In the genomic region with DNA sequence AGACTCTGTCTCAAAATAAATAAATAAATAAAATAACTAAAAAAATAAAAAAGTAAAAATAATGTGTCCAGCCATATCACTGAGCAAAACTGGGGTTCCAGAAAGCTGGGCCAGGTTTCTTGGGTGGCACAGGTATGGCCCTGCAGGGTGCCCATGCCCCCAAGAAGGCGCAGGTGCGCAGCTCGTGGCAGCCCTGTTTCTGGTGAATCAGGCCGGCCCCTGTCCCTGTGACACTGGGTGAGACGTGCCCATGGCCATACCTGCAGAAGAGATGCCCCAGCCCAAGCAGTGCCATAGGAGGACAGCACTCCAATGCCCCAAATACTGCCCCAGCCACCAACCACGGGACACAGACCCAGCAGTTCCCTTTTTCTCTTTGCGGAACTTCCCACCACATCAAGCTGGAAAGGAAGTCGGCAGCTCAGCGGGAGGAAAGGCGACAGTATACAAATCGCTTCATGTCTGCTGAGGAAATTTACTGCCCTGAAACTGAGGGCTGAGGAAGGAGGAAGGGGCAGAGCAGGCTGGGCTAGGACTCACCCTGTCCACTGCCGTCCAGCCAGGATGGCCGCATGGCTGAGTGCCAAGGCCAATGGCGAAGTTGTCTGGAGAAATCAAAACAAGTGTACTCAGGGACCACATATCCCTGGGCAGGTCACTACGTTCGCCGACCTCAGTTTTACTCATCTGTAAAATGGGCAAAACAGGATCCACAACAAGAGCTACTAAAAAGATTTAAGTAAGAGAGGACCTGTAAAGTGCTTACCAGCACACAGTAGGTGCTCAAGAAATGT, we compare ENCODE assay signal across 12 cellular contexts. TPM values are rescaled to one million over a fixed set of nuclear protein-coding genes. Genes with fewer than 3 reads are reported as not detected.
DNase-seq lines count a peak whose midpoint lies in the region; ATAC-seq, FAIRE-seq and TF ChIP-seq lines count a peak whose summit lies in the region.
"Had no signal": no experiment of that assay in that cellular context is flagged by ENCODE, and none has a peak within 500 bp of the region (broad histone marks: within the 10 kb centered on the region; RNA-seq: fewer than 3 reads in every experiment).

No MANE protein-coding gene starts in this region.

- H3K4me2 ChIP-seq in K562 (ENCODE audit: insufficient read depth, low read length) = no peak overlapping the region

- CTCF ChIA-PET in K562 (lab: Yijun Ruan, JAX; ENCODE audit: low intra/inter-chr PET ratio) = no interaction called here

- TF ChIP-seq EP300 in K562 (IDR thresholded peaks at IDR 0.05; ENCODE audit: low read length) = no peak

- no peak overlapping the region for H3K4me3 ChIP-seq in K562
- H3K4me3 ChIP-seq: body of pancreas had no signal

- H3K4me1 Mint-ChIP-seq in stimulated activated naive CD8-positive, alpha-beta T cell treated with anti-CD3 and anti-CD28 coated beads, Interleukin-15, Interleukin-2, amounts not matched to agents 100 ng/mL and 50 ng/mL, for 24 hours (ENCODE audit: low read depth) = peaks cover 98% of the 10 kb centered on the region

- H3K27me3 Mint-ChIP-seq in stimulated activated naive CD8-positive, alpha-beta T cell treated with anti-CD3 and anti-CD28 coated beads, Interleukin-15, Interleukin-2, amounts not matched to agents 100 ng/mL and 50 ng/mL, for 24 hours = no peaks in the 10 kb centered on the region

- H2AFZ ChIP-seq in K562 (ENCODE audit: low read depth, low read length) = no peak overlapping the region

- TF ChIP-seq RAD21 in K562 (CRISPR knock-in tag; conservative IDR thresholded peaks at IDR 0.05 in 1 of 2, IDR thresholded peaks at IDR 0.05 in 1 of 2) = no peak

- no peak for FAIRE-seq in K562 (lab: Jason Lieb, UNC)

- WGBS in K562 (ENCODE audit: insufficient coverage, low coverage, missing lambda C conversion rate) = 50% methylated on average over 15 of the region's 17 CpGs

- H3K27me3 ChIP-seq in K562 (ENCODE audit: control insufficient read depth in 2 of 2, insufficient read depth in 2 of 2, low read length in 2 of 2) = peaks cover 5 to 7% of the 10 kb centered on the region in 2 experiments; a peak in 3 of 5 replicates
- H3K27me3 ChIP-seq: body of pancreas had no signal

- BruUV-seq in K562 (replicated peaks; lab: Mats Ljungman, UMichigan) = no TSS peak

- TF ChIP-seq CTCF in K562 (IDR thresholded peaks at IDR 0.05 in 2 of 3, conservative IDR thresholded peaks at IDR 0.05 in 1 of 3; ENCODE audit: insufficient read depth in 2 of 3, low read depth in 1 of 3, low read length in 3 of 3) (no peak), omental fat pad (IDR thresholded peaks at IDR 0.05) (no peak)

- no peak overlapping the region for H3K27ac ChIP-seq in K562 (ENCODE audit: extremely low read depth, low read depth, low read length)
- H3K27ac ChIP-seq: WERI-Rb-1 had no signal

- no peaks in the 10 kb centered on the region for H3K36me3 ChIP-seq in K562 (ENCODE audit: control insufficient read depth, insufficient read depth, low read length)
- H3K36me3 ChIP-seq: WERI-Rb-1 had no signal

- no peak for ATAC-seq in stimulated activated naive CD8-positive, alpha-beta T cell treated with anti-CD3 and anti-CD28 coated beads, Interleukin-15, Interleukin-2, amounts not matched to agents 100 U/mL and 50 U/mL, for 24 hours
- ATAC-seq in K562 (no peak), omental fat pad (ENCODE audit: low FRiP score) (no peak)
- ATAC-seq: body of pancreas had no signal

- no peaks in the 10 kb centered on the region for H3K79me2 ChIP-seq in K562 (ENCODE audit: control insufficient read depth, insufficient read depth, low read length)

- no peak overlapping the region for H3K9ac ChIP-seq in K562 (ENCODE audit: insufficient read depth in 1 of 2, low read depth in 2 of 2, low read length in 2 of 2)

- no peaks in the 10 kb centered on the region for H3K9me3 Mint-ChIP-seq in stimulated activated naive CD8-positive, alpha-beta T cell treated with anti-CD3 and anti-CD28 coated beads, Interleukin-15, Interleukin-2, amounts not matched to agents 100 ng/mL and 50 ng/mL, for 24 hours

- intact Hi-C loops in K562 (cut with micrococcal nuclease) = no loop called here

- peaks cover 17% of the 10 kb centered on the region for H4K20me1 ChIP-seq in K562 (replicated peaks; ENCODE audit: control insufficient read depth, insufficient read depth, low read length)

- no peaks in the 10 kb centered on the region for H3K9me1 ChIP-seq in K562 (ENCODE audit: control insufficient read depth, insufficient read depth, low read length)

- no peak for TF ChIP-seq POLR2A in K562 (conservative IDR thresholded peaks at IDR 0.05)

- peak overlapping the region; percentile 52 for H3K4me3 Mint-ChIP-seq in stimulated activated naive CD8-positive, alpha-beta T cell treated with anti-CD3 and anti-CD28 coated beads, Interleukin-15, Interleukin-2, amounts not matched to agents 100 ng/mL and 50 ng/mL, for 24 hours

- POLR2A ChIA-PET in K562 (lab: Yijun Ruan, JAX) = interaction anchor here (0.6 kb wide), 1 partner anchor 1808 kb away, joined by 3 read pairs; no protein-coding TSS in a partner anchor

- peaks cover 46% of the 10 kb centered on the region for H3K36me3 Mint-ChIP-seq in stimulated activated naive CD8-positive, alpha-beta T cell treated with anti-CD3 and anti-CD28 coated beads, Interleukin-15, Interleukin-2, amounts not matched to agents 100 ng/mL and 50 ng/mL, for 24 hours (ENCODE audit: low read depth)

- DNase-seq in stimulated activated naive CD8-positive, alpha-beta T cell treated with anti-CD3 and anti-CD28 coated beads, Interleukin-15, Interleukin-2, amounts not matched to agents 100 U/mL and 50 U/mL, for 24 hours = no peak
- DNase-seq in K562 (ENCODE audit: extremely low read depth in 1 of 4, low spot score in 3 of 4) = no peak
- DNase-seq in lung microvascular endothelial cell (ENCODE audit: low read depth in 2 of 2) = peak; percentile 35 to 58
- no peak for DNase-seq in NCI-H69 (lab: John Stamatoyannopoulos, UW)
- no peak for DNase-seq in DMS53 (lab: John Stamatoyannopoulos, UW)
- no peak for DNase-seq in omental fat pad (ENCODE audit: low spot score)
- no peak for DNase-seq in iPS-NIHi7 (ENCODE audit: extremely low spot score)
- DNase-seq: glutamatergic neuron, NCI-H524, WERI-Rb-1 had no signal

- peaks cover 4 to 10% of the 10 kb centered on the region in 2 experiments; a peak in 3 of 5 replicates for H3K4me1 ChIP-seq in K562 (replicated peaks in 1 of 2; ENCODE audit: control insufficient read depth in 2 of 2, insufficient read depth in 2 of 2, low read length in 2 of 2)
- H3K4me1 ChIP-seq: body of pancreas had no signal

- in situ Hi-C loops in K562 (cut with MboI) = no loop called here

- peaks cover 7% of the 10 kb centered on the region for H3K9me3 ChIP-seq in K562 (replicated peaks; ENCODE audit: control insufficient read depth, insufficient read depth, low read depth, low read length)
- H3K9me3 ChIP-seq: body of pancreas had no signal

- peak overlapping the region; percentile 84 for H3K27ac Mint-ChIP-seq in stimulated activated naive CD8-positive, alpha-beta T cell treated with anti-CD3 and anti-CD28 coated beads, Interleukin-15, Interleukin-2, amounts not matched to agents 100 ng/mL and 50 ng/mL, for 24 hours

TF ChIP-seq in K562, 482 proteins besides CTCF, POLR2A, EP300 and RAD21 (continues in another document):
- peak; percentile 83 for TF ChIP-seq ADNP (tag; IDR thresholded peaks at IDR 0.05)
- peak in 1 of 2 experiments; percentile 60; a peak in 1 of 4 replicates for TF ChIP-seq RCOR1 (IDR thresholded peaks at IDR 0.05; ENCODE audit: borderline replicate concordance in 1 of 2, low read depth in 2 of 2, low read length in 2 of 2)
- TF ChIP-seq NCOA2 (IDR thresholded peaks at IDR 0.05; ENCODE audit: partially characterized antibody in 2 of 2) = no peak
- peak; percentile 91 for TF ChIP-seq BCOR (IDR thresholded peaks at IDR 0.05)
- peak; percentile 51; the same call in 1 of the 2 replicates for TF ChIP-seq SMARCA5 (IDR thresholded peaks at IDR 0.05)

RNA-seq across cellular contexts. Expression of a gene that starts 55.4 kb away (rescaled TPM):
- total RNA-seq in K562 (2011; cell fraction: chromatin; rRNA removed; ENCODE audit: low replicate concordance) = 7.3 and 17.0 TPM in 2 replicates
- 5.9 and 8.0 TPM in 2 replicates for total RNA-seq in K562 (2011; cell fraction: nucleolus; rRNA removed)
- 7.9 and 9.6 TPM in 2 replicates for total RNA-seq in K562 (2011; cell fraction: nucleoplasm; rRNA removed)
- total RNA-seq in K562 (2014; rRNA removed) (5.4 and 9.3 TPM in 2 replicates), K562 (2014; rRNA removed; fragmentation: Illumina TruSeq; extraction: Trizol) (3.3 and 5.1 TPM in 2 replicates), K562 (2015; rRNA removed; fragmentation: Illumina TruSeq; extraction: Trizol) (4.7 and 4.8 TPM in 2 replicates), K562 (2021) (9.0 and 10.4 TPM in 2 replicates), lung microvascular endothelial cell (33.1 and 42.9 TPM in 2 replicates), omental fat pad (100 to 1,000 TPM in 1 of 4 donors, 10 to 100 TPM in 3; 29.5 to 121 (median 40.9) TPM)
- polyA plus RNA-seq in K562 (2011; rRNA removed) (1.8 and 4.9 TPM in 2 replicates), K562 (2014; fragmentation: Illumina TruSeq; extraction: Trizol) (5.5 and 6.1 TPM in 2 replicates), K562 (2014; fragmentation: Nextera tagmentation; extraction: Ambion mirVana) (1 to 10 TPM in 1 of 2 experiments, under 1 TPM in 1; 0.37 to 1.6 TPM), K562 (2014; rRNA removed) (4.2 and 4.4 TPM in 2 replicates)
- 2.5 and 2.6 TPM in 2 replicates for polyA plus RNA-seq in K562 (2011; cell fraction: cytosol; rRNA removed)
- polyA plus RNA-seq in K562 (2011; cell fraction: nucleus; rRNA removed) = 5.3 and 7.3 TPM in 2 replicates
- polyA plus RNA-seq in K562 (2012) = 5.7 and 10.6 TPM in 2 replicates
- 3.3 and 4.7 TPM in 2 replicates for polyA minus RNA-seq in K562 (2011; rRNA and poly(A)+ RNA removed)
- polyA minus RNA-seq in K562 (2011; cell fraction: cytosol; rRNA and poly(A)+ RNA removed) = 1.6 and 4.8 TPM in 2 replicates
- polyA minus RNA-seq in K562 (2011; cell fraction: nucleus; rRNA and poly(A)+ RNA removed) = 2.7 and 8.8 TPM in 2 replicates

Comparison
In these comparisons a context has a peak if more than half of its experiments do, and no peak if none do; other contexts are left out.
1. DNase-seq: peak in lung microvascular endothelial cell (2 of 2); none in stimulated activated naive CD8-positive, alpha-beta T cell treated with anti-CD3 and anti-CD28 coated beads, Interleukin-15, Interleukin-2, amounts not matched to agents 100 U/mL and 50 U/mL, for 24 hours (single experiment), K562 (0 of 4), NCI-H69 (single experiment), DMS53 (single experiment), omental fat pad (single experiment) and iPS-NIHi7 (single experiment).